ENCODE assay signal across 10 cellular contexts in the genomic region with DNA sequence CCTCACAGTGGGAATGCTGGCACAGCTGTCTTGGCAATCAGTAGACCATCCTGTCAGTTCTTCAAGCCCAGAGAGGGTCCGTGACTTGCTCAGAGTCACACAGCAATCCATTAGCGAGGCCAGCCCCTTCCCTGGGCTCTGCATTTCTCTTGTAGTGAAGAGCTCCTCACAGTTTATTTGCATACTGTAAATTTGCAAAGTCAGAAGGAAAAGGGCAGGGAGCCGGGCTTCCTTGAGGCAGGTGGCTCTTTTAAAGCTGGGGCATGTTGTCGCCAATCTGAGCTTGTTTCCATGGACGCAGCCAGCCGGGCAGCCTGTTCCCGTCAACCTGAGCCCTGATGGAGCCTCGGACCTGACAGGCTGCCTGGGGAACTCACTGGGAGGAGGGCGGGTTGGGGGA.
DNase-seq lines count a peak whose midpoint lies in the region; ATAC-seq lines count a peak whose summit lies in the region.
"Had no signal": no experiment of that assay in that cellular context is flagged by ENCODE, and none has a peak within 500 bp of the region (broad histone marks: within the 10 kb centered on the region; RNA-seq: fewer than 3 reads in every experiment).

No MANE protein-coding gene starts in this region.

- no peaks in the 10 kb centered on the region for H3K27me3 ChIP-seq in mucosa of rectum (ENCODE audit: control insufficient read depth in 2 of 2, insufficient read depth in 2 of 2, low read length in 2 of 2)
- H3K27me3 ChIP-seq: BE2C had no signal

- peaks cover 42 to 44% of the 10 kb centered on the region in 2 donors for H3K4me1 ChIP-seq in mucosa of rectum (ENCODE audit: control insufficient read depth in 2 of 2, insufficient read depth in 2 of 2, low read length in 2 of 2)

- peak overlapping the region; percentile 23 to 41 for H3K9ac ChIP-seq in mucosa of rectum (ENCODE audit: low read depth in 1 of 2, low read length in 2 of 2)

- DNase-seq in COR-L47 (lab: John Stamatoyannopoulos, UW) (peak; percentile 56), NCI-H1105 treated with DMSO at 0.1 percent for 48 hours (lab: John Stamatoyannopoulos, UW) (peak; percentile 63), cerebellar cortex (ENCODE audit: low spot score) (peak; percentile 84), Ammon's horn (ENCODE audit: low spot score) (no peak), GM19238 (ENCODE audit: insufficient read length, low spot score) (no peak)
- no peak for DNase-seq in activated naive CD4-positive, alpha-beta T cell treated with anti-CD3 and anti-CD28 coated beads, Interleukin-2, amount 50 U/mL, for 16 hours
- DNase-seq: amygdala, BE2C had no signal

- peak overlapping the region; percentile 80 to 84 for H3K27ac ChIP-seq in mucosa of rectum (ENCODE audit: low read depth in 2 of 2, low read length in 2 of 2)

- no peaks in the 10 kb centered on the region for H3K36me3 ChIP-seq in mucosa of rectum (ENCODE audit: control insufficient read depth in 2 of 2, insufficient read depth in 2 of 2, low read length in 2 of 2)

- H3K4me3 ChIP-seq in mucosa of rectum (ENCODE audit: low read length in 2 of 2): no peak overlapping the region

- no peaks in the 10 kb centered on the region for H3K9me3 ChIP-seq in mucosa of rectum (ENCODE audit: control insufficient read depth in 2 of 2, low read length in 2 of 2)
- H3K9me3 ChIP-seq: BE2C had no signal

- no peak for ATAC-seq in HG03342 (IDR thresholded peaks at IDR 0.05; ENCODE audit: unreplicated experiment)

Comparison
In these comparisons a context has a peak if more than half of its experiments do, and no peak if none do; other contexts are left out.
1. DNase-seq: peak in COR-L47 (single experiment), NCI-H1105 treated with DMSO at 0.1 percent for 48 hours (single experiment) and cerebellar cortex (single experiment); none in Ammon's horn (single experiment), GM19238 (single experiment) and activated naive CD4-positive, alpha-beta T cell treated with anti-CD3 and anti-CD28 coated beads, Interleukin-2, amount 50 U/mL, for 16 hours (single experiment).